4 cellular contexts compared by ENCODE assay signal in the genomic region with DNA sequence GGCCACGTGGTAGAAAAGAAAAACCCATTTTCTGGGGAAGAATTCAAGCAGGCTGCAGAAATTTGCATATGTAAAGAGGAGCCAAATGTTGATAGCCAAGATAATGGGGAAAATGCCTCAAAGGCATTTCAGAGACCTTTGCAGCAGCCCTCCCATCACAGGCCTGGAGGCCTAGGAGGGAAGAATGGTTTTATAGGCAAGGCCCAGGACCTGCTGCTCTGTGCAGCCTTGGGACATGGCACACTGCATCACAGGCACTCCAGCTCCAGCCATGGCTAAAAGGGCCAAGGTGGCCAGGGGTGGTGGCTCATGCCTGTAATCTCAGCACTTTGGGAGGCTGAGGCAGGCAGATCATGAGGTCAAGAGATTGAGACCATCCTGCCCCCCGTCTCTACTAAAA.
A peak's percentile ranks its signal among the peaks of the same experiment; 100 is the strongest.
DNase-seq lines count a peak whose midpoint lies in the region; ATAC-seq, FAIRE-seq and TF ChIP-seq lines count a peak whose summit lies in the region.
"Not testable (repeated sequence)": the region's sequence is repeated elsewhere in the genome, so short reads cannot be mapped to it uniquely, and the experiment has no call there.

No MANE protein-coding gene starts in this region.

- H2AFZ ChIP-seq in GM23338, result not testable (repeated sequence)

- not testable (repeated sequence) for ATAC-seq in A549, GM23338

- POLR2A ChIA-PET in A549 (lab: Yijun Ruan, JAX); HEK293 (lab: Yijun Ruan, JAX): not testable (repeated sequence)

- not testable (repeated sequence) for H3K9ac ChIP-seq in kidney (ENCODE audit: low read length in 2 of 2)

- H3K4me1 Mint-ChIP-seq in GM23338, result peaks cover 25% of the 10 kb centered on the region

- FAIRE-seq in A549 (lab: Jason Lieb, UNC); kidney (lab: Jason Lieb, UNC): not testable (repeated sequence)

- TF ChIP-seq CTCF in A549 (IDR thresholded peaks at IDR 0.05); GM23338 (conservative IDR thresholded peaks at IDR 0.05; ENCODE audit: low read depth in 2 of 2); HEK293 (tag by site-specific recombination; IDR thresholded peaks at IDR 0.05); kidney (IDR thresholded peaks at IDR 0.05; ENCODE audit: borderline replicate concordance, extremely low read depth, insufficient read depth): not testable (repeated sequence)

- not testable (repeated sequence) for H3K27ac Mint-ChIP-seq in GM23338

- not testable (repeated sequence) for H3K9me2 ChIP-seq in GM23338 (ENCODE audit: insufficient read depth)

- not testable (repeated sequence) for H3K4me3 ChIP-seq in A549; GM23338; HEK293 (ENCODE audit: low read depth, low read length); kidney (ENCODE audit: low read length in 2 of 2)

- H3K27me3 ChIP-seq in GM23338 (ENCODE audit: insufficient read depth), result not testable (repeated sequence)

- H3K4me3 Mint-ChIP-seq in GM23338, result not testable (repeated sequence)

- H3K36me3 ChIP-seq in GM23338 (ENCODE audit: insufficient read depth); HEK293 (ENCODE audit: control insufficient read depth in 2 of 2, insufficient read depth in 1 of 2, low read length in 2 of 2); kidney (ENCODE audit: control insufficient read depth in 1 of 2, insufficient read depth in 2 of 2, low read length in 2 of 2): not testable (repeated sequence)

- not testable (repeated sequence) for H3K27me3 Mint-ChIP-seq in GM23338 (ENCODE audit: insufficient read depth, low read depth, poor library complexity)

- not testable (repeated sequence) for H3K79me2 ChIP-seq in GM23338 (replicated peaks; ENCODE audit: insufficient read depth)

- TF ChIP-seq EP300 in A549 (IDR thresholded peaks at IDR 0.05), result not testable (repeated sequence)

- WGBS in A549 (ENCODE audit: missing lambda C conversion rate), result 7% methylated on average over 2 of the region's 2 CpGs

- not testable (repeated sequence) for TF ChIP-seq POLR2A in A549 (IDR thresholded peaks at IDR 0.05; ENCODE audit: low read length)

- not testable (repeated sequence) for H3K27ac ChIP-seq in A549; GM23338 (ENCODE audit: low read depth); HEK293 (ENCODE audit: extremely low read depth, low read depth, low read length); kidney (ENCODE audit: low read depth in 2 of 2, low read length in 2 of 2)

- peaks cover 26% of the 10 kb centered on the region for H3K36me3 Mint-ChIP-seq in GM23338 (ENCODE audit: low read depth)

- H3K4me1 ChIP-seq in A549; HEK293 (ENCODE audit: control insufficient read depth, insufficient read depth, low read length); kidney (ENCODE audit: control insufficient read depth in 1 of 2, insufficient read depth in 1 of 2, low read depth in 1 of 2, low read length in 2 of 2): not testable (repeated sequence)
- peaks cover 24% of the 10 kb centered on the region for H3K4me1 ChIP-seq in GM23338 (ENCODE audit: insufficient read depth)

- CTCF ChIA-PET in A549 (lab: Yijun Ruan, JAX); HEK293 (lab: Yijun Ruan, JAX): not testable (repeated sequence)

- H3K9me3 Mint-ChIP-seq in GM23338, result peaks cover 47% of the 10 kb centered on the region

- H4K20me1 ChIP-seq in GM23338 (replicated peaks; ENCODE audit: insufficient read depth), result not testable (repeated sequence)

- H3K9me3 ChIP-seq in A549; HEK293 (ENCODE audit: control insufficient read depth, insufficient read depth, low read depth, low read length); kidney (ENCODE audit: control insufficient read depth in 1 of 2, low read length in 2 of 2): not testable (repeated sequence)

- intact Hi-C loops in kidney (cut with DNase I), result not testable (repeated sequence)

- not testable (repeated sequence) for H3F3A ChIP-seq in GM23338 (replicated peaks; ENCODE audit: low read depth)

- not testable (repeated sequence) for DNase-seq in A549 (ENCODE audit: low read depth in 1 of 2, low spot score in 1 of 2)
- DNase-seq in GM23338 (ENCODE audit: low spot score), result peak; percentile 14
- peak; percentile 32 for DNase-seq in kidney

- not testable (repeated sequence) for TF ChIP-seq RAD21 in A549 (conservative IDR thresholded peaks at IDR 0.05 in 1 of 2, IDR thresholded peaks at IDR 0.05 in 1 of 2)

- H3K4me2 ChIP-seq in A549, GM23338: not testable (repeated sequence)

TF ChIP-seq in A549, 52 proteins besides CTCF, POLR2A, EP300 and RAD21:
- peak; percentile 22 for TF ChIP-seq ZFP36 (IDR thresholded peaks at IDR 0.05; ENCODE audit: borderline replicate concordance, partially characterized antibody)

TF ChIP-seq in HEK293, 187 proteins besides CTCF, POLR2A, EP300 and RAD21:
- peak; percentile 95 for TF ChIP-seq ZNF585B (tag by site-specific recombination; IDR thresholded peaks at IDR 0.05)
TF ChIP-seq in HEK293: peak in this region for 1; not testable (repeated sequence) for 186.
